In genomic region chr2:125526093-125526492, GRCh38 we compare ENCODE assay signal across 1 cellular context.
TF ChIP-seq lines count a peak whose summit lies in the region.

No MANE protein-coding gene starts in this region.

TF ChIP-seq in GM23338, 12 proteins besides CTCF, POLR2A, EP300 and RAD21 (continued from another document):
- TF ChIP-seq ZNF462 (CRISPR knock-in tag; IDR thresholded peaks at IDR 0.05) (no peak), EZH2phosphoT487 (IDR thresholded peaks at IDR 0.05; ENCODE audit: unreplicated experiment) (no peak), ZNF331 (CRISPR knock-in tag; IDR thresholded peaks at IDR 0.05; ENCODE audit: low read depth) (no peak), ZNF114 (CRISPR knock-in tag; IDR thresholded peaks at IDR 0.05) (no peak)
- TF ChIP-seq, protein P1, sequence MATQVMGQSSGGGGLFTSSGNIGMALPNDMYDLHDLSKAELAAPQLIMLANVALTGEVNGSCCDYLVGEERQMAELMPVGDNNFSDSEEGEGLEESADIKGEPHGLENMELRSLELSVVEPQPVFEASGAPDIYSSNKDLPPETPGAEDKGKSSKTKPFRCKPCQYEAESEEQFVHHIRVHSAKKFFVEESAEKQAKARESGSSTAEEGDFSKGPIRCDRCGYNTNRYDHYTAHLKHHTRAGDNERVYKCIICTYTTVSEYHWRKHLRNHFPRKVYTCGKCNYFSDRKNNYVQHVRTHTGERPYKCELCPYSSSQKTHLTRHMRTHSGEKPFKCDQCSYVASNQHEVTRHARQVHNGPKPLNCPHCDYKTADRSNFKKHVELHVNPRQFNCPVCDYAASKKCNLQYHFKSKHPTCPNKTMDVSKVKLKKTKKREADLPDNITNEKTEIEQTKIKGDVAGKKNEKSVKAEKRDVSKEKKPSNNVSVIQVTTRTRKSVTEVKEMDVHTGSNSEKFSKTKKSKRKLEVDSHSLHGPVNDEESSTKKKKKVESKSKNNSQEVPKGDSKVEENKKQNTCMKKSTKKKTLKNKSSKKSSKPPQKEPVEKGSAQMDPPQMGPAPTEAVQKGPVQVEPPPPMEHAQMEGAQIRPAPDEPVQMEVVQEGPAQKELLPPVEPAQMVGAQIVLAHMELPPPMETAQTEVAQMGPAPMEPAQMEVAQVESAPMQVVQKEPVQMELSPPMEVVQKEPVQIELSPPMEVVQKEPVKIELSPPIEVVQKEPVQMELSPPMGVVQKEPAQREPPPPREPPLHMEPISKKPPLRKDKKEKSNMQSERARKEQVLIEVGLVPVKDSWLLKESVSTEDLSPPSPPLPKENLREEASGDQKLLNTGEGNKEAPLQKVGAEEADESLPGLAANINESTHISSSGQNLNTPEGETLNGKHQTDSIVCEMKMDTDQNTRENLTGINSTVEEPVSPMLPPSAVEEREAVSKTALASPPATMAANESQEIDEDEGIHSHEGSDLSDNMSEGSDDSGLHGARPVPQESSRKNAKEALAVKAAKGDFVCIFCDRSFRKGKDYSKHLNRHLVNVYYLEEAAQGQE (IDR thresholded peaks at IDR 0.05; ENCODE audit: unreplicated experiment): no peak
